ENCODE assay signal across 8 cellular contexts in the genomic region with DNA sequence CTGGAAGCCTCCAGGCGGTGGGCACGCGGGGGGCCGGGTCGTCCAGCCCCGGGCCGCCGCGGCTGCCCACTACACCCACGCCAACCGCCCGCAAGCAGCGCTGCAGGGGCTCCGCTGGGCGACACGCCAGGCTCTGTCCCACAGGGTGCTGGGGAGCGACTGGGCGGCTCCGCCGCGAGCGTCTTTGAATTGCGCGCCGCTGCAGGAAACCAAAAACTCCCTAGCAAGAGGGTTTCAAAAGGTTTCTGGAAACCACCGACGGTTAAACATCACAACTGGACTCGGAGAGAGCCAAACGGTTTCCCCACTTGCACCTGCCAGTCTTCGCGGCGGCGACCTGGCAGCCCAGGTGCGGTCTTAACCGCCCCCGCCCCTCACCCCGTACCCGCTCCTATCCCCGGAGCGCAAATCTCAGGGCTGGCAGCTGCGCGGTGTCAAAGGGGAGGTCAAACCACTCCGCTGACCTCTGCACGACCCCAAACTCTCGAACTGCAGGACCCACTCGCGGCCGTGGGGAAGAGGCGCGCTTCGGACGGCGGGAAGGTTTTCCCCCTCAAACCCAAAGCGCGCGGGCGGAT. TPM values are rescaled to one million over a fixed set of nuclear protein-coding genes. Genes with fewer than 3 reads are reported as not detected.
DNase-seq lines count a peak whose midpoint lies in the region; ATAC-seq, FAIRE-seq and TF ChIP-seq lines count a peak whose summit lies in the region.

No MANE protein-coding gene starts in this region.

- H3K36me3 ChIP-seq in CD8-positive, alpha-beta memory T cell (ENCODE audit: insufficient read depth, low read length), result peaks cover 31% of the 10 kb centered on the region
- H3K36me3 ChIP-seq in naive thymus-derived CD4-positive, alpha-beta T cell (ENCODE audit: control insufficient read depth in 2 of 3, insufficient read depth in 3 of 3, low read length in 3 of 3), result peaks cover 22 to 43% (median 23%) of the 10 kb centered on the region in 3 experiments
- H3K36me3 ChIP-seq in tibial nerve, result no peaks in the 10 kb centered on the region

- no peak for TF ChIP-seq CTCF in tibial nerve (IDR thresholded peaks at IDR 0.05)

- peak overlapping the region; percentile 98 to 100 (median 99) for H3K27ac Mint-ChIP-seq in CD8-positive, alpha-beta memory T cell
- peak overlapping the region; percentile 98 to 100 (median 99) for H3K27ac Mint-ChIP-seq in naive thymus-derived CD4-positive, alpha-beta T cell

- no peaks in the 10 kb centered on the region for H3K27me3 ChIP-seq in CD8-positive, alpha-beta memory T cell (ENCODE audit: insufficient read depth, low read length, poor library complexity, severe bottlenecking)
- H3K27me3 ChIP-seq in naive thymus-derived CD4-positive, alpha-beta T cell (ENCODE audit: control insufficient read depth in 2 of 2, insufficient read depth in 2 of 2, low read length in 2 of 2), result no peaks in the 10 kb centered on the region
- peaks cover 0 to 44% of the 10 kb centered on the region in 2 donors for H3K27me3 ChIP-seq in tibial nerve

- H3K27ac ChIP-seq in CD8-positive, alpha-beta memory T cell (ENCODE audit: low read depth, low read length), result peak overlapping the region; percentile 98
- H3K27ac ChIP-seq in naive thymus-derived CD4-positive, alpha-beta T cell (ENCODE audit: low read depth, low read length), result peak overlapping the region; percentile 94
- H3K27ac ChIP-seq in tibial nerve, result peak overlapping the region; percentile 29 to 85 (median 72)

- H3K4me3 ChIP-seq in CD8-positive, alpha-beta memory T cell (ENCODE audit: low read length), result peak overlapping the region; percentile 87
- peak overlapping the region; percentile 89 for H3K4me3 ChIP-seq in naive thymus-derived CD4-positive, alpha-beta T cell (ENCODE audit: low read length)
- H3K4me3 ChIP-seq in tibial nerve, result peak overlapping the region; percentile 30 to 58 (median 50)

- H3K36me3 Mint-ChIP-seq in CD8-positive, alpha-beta memory T cell, result peaks cover 31 to 66% (median 33%) of the 10 kb centered on the region in 3 donors
- peaks cover 18 to 49% (median 37%) of the 10 kb centered on the region in 5 donors for H3K36me3 Mint-ChIP-seq in naive thymus-derived CD4-positive, alpha-beta T cell

- H3K9me3 Mint-ChIP-seq in CD8-positive, alpha-beta memory T cell, result peaks cover 0 to 11% (median 5%) of the 10 kb centered on the region in 5 donors
- peaks cover 0 to 32% (median 0%) of the 10 kb centered on the region in 11 donors for H3K9me3 Mint-ChIP-seq in naive thymus-derived CD4-positive, alpha-beta T cell

- peaks cover 43% of the 10 kb centered on the region for H3K4me1 ChIP-seq in CD8-positive, alpha-beta memory T cell (ENCODE audit: insufficient read depth, low read length)
- peaks cover 36 to 39% of the 10 kb centered on the region in 2 donors for H3K4me1 ChIP-seq in naive thymus-derived CD4-positive, alpha-beta T cell (ENCODE audit: control insufficient read depth in 2 of 2, insufficient read depth in 2 of 2, low read length in 2 of 2)
- H3K4me1 ChIP-seq in tibial nerve, result peaks cover 0 to 46% (median 5%) of the 10 kb centered on the region in 4 donors

- POLR2A ChIA-PET in CD8-positive, alpha-beta memory T cell (lab: Charles Lee), result interaction anchor here (0.8 to 6.4 kb wide), 6 partner anchors 14 to 199 kb away, joined by 3 to 131 read pairs (median 8); a partner anchor contains a TSS
- POLR2A ChIA-PET in naive thymus-derived CD4-positive, alpha-beta T cell (lab: Charles Lee), result interaction anchor here (0.5 to 1.7 kb wide), 28 partner anchors 9 to 387 kb away, joined by 3 to 86 read pairs (median 4); a partner anchor contains a TSS

- TF ChIP-seq EP300 in tibial nerve (IDR thresholded peaks at IDR 0.05), result no peak

- H3K4me1 Mint-ChIP-seq in CD8-positive, alpha-beta memory T cell, result peaks cover 52 to 65% (median 63%) of the 10 kb centered on the region in 3 donors
- H3K4me1 Mint-ChIP-seq in naive thymus-derived CD4-positive, alpha-beta T cell, result peaks cover 17 to 68% (median 62%) of the 10 kb centered on the region in 7 donors

- peaks cover 0 to 30% of the 10 kb centered on the region in 2 donors for H3K27me3 Mint-ChIP-seq in CD8-positive, alpha-beta memory T cell
- peaks cover 0 to 27% (median 0%) of the 10 kb centered on the region in 5 donors for H3K27me3 Mint-ChIP-seq in naive thymus-derived CD4-positive, alpha-beta T cell

- FAIRE-seq in RCC 7860 (lab: Jason Lieb, UNC), result no peak

- H3K4me3 Mint-ChIP-seq in CD8-positive, alpha-beta memory T cell, result peak overlapping the region; percentile 93 to 100 (median 98)
- peak overlapping the region; percentile 84 to 100 (median 98) for H3K4me3 Mint-ChIP-seq in naive thymus-derived CD4-positive, alpha-beta T cell

- DNase-seq in CD8-positive, alpha-beta memory T cell, result peak; percentile 54 to 86 (median 78)
- DNase-seq in activated CD4-positive, alpha-beta T cell treated with anti-CD3 and anti-CD28 coated beads for 4 hours, result peak; percentile 52 to 60
- DNase-seq in effector CD4-positive, alpha-beta T cell, result peak; percentile 64
- peak; percentile 70 to 89 (median 80) for DNase-seq in naive thymus-derived CD4-positive, alpha-beta T cell
- DNase-seq in tibial nerve (ENCODE audit: low spot score in 2 of 2) (no peak), RCC 7860 (ENCODE audit: low spot score) (no peak)

- CTCF ChIA-PET in CD8-positive, alpha-beta memory T cell (lab: Charles Lee), result interaction anchor here (0.7 to 1.4 kb wide), 5 partner anchors 9 to 264 kb away, joined by 3 read pairs; no protein-coding TSS in a partner anchor
- CTCF ChIA-PET in naive thymus-derived CD4-positive, alpha-beta T cell (lab: Charles Lee), result interaction anchor here (0.7 to 1.6 kb wide), 7 partner anchors 9 to 267 kb away, joined by 3 to 6 read pairs (median 4); no protein-coding TSS in a partner anchor

- peak; percentile 52 for ATAC-seq in GM19438 (IDR thresholded peaks at IDR 0.05; ENCODE audit: low read depth, unreplicated experiment)
- peak; percentile 54 for ATAC-seq in HG03460 (IDR thresholded peaks at IDR 0.05; ENCODE audit: unreplicated experiment)
- peak; percentile 36 for ATAC-seq in naive thymus-derived CD4-positive, alpha-beta T cell

- no peak for TF ChIP-seq POLR2A in tibial nerve (IDR thresholded peaks at IDR 0.05)

- no peaks in the 10 kb centered on the region for H3K9me3 ChIP-seq in CD8-positive, alpha-beta memory T cell (ENCODE audit: low read length)
- H3K9me3 ChIP-seq in naive thymus-derived CD4-positive, alpha-beta T cell (ENCODE audit: control insufficient read depth in 2 of 3, low read length in 3 of 3), result no peaks in the 10 kb centered on the region
- H3K9me3 ChIP-seq in tibial nerve, result no peaks in the 10 kb centered on the region

- 1 to 2% methylated on average over 13 to 39 of the region's 57 CpGs for WGBS in tibial nerve, 2 donors

- intact Hi-C loops in naive thymus-derived CD4-positive, alpha-beta T cell (cut with micrococcal nuclease), result loop anchor here (1.0 to 5.0 kb wide), 16 partner anchors 60 to 1065 kb away; a partner anchor contains a TSS

RNA-seq across cellular contexts. Expression of a gene that starts 1.0 kb away (rescaled TPM):
- total RNA-seq in CD8-positive, alpha-beta memory T cell, result 100 to 1,000 TPM; 102 to 106 TPM
- 569 TPM for polyA plus RNA-seq in CD8-positive, alpha-beta memory T cell
- total RNA-seq in naive thymus-derived CD4-positive, alpha-beta T cell, result 1,000 to 10,000 TPM in 1 of 5 experiments, 100 to 1,000 TPM in 4; 239 to 1,323 (median 255) TPM
- polyA plus RNA-seq in naive thymus-derived CD4-positive, alpha-beta T cell, result 100 to 1,000 TPM; 368 to 502 TPM
- 10 to 100 TPM; 21.3 to 38.5 (median 31.9) TPM for total RNA-seq in tibial nerve

Comparison
In these comparisons a context has a peak if more than half of its experiments do, and no peak if none do; other contexts are left out.
1. DNase-seq: peak in CD8-positive, alpha-beta memory T cell (5 of 5), activated CD4-positive, alpha-beta T cell treated with anti-CD3 and anti-CD28 coated beads for 4 hours (2 of 2), effector CD4-positive, alpha-beta T cell (single experiment) and naive thymus-derived CD4-positive, alpha-beta T cell (9 of 9); none in tibial nerve (0 of 2) and RCC 7860 (single experiment).
2. Peak in every context shown above with its lines, with median percentiles within 50 percentile points of each other: H3K27ac ChIP-seq, H3K4me3 ChIP-seq and ATAC-seq.